Comparison of ENCODE assay signal across 23 cellular contexts in genomic region chr3:141191097-141191749, GRCh38. TPM values are rescaled to one million over a fixed set of nuclear protein-coding genes. Genes with fewer than 3 reads are reported as not detected.
DNase-seq lines count a peak whose midpoint lies in the region; TF ChIP-seq lines count a peak whose summit lies in the region.
"Had no signal": no experiment of that assay in that cellular context is flagged by ENCODE, and none has a peak within 500 bp of the region (broad histone marks: within the 10 kb centered on the region; RNA-seq: fewer than 3 reads in every experiment).

No MANE protein-coding gene starts in this region.

- H3K79me2 ChIP-seq in Loucy (ENCODE audit: insufficient read depth, low read length) = no peaks in the 10 kb centered on the region

- H3K9ac ChIP-seq in Loucy (ENCODE audit: low read depth, low read length, poor library complexity, severe bottlenecking) = no peak overlapping the region

- peaks cover 6% of the 10 kb centered on the region for H3K4me1 ChIP-seq in Loucy (ENCODE audit: insufficient read depth, low read length, poor library complexity, severe bottlenecking)
- H3K4me1 ChIP-seq: SJSA1, uterus had no signal

- no peaks in the 10 kb centered on the region for H3K27me3 ChIP-seq in Loucy (ENCODE audit: insufficient read depth, low read length, poor library complexity, severe bottlenecking)
- H3K27me3 ChIP-seq: SJSA1, uterus had no signal

- no peaks in the 10 kb centered on the region for H3F3A ChIP-seq in Loucy (ENCODE audit: low read depth)

- peaks cover 10% of the 10 kb centered on the region for H3K4me1 Mint-ChIP-seq in activated naive CD4-positive, alpha-beta T cell treated with anti-CD3 and anti-CD28 coated beads, Interleukin-2, amount 50 U/mL, for 24 hours

- no peaks in the 10 kb centered on the region for H3K9me2 ChIP-seq in Loucy (replicated peaks; ENCODE audit: low read depth, low read length)

- peak overlapping the region; percentile 79; the same call in 1 of the 2 replicates for H2AFZ ChIP-seq in Loucy (ENCODE audit: low read length)

- H3K27ac ChIP-seq in caudate nucleus (ENCODE audit: low read depth, low read length) = no peak overlapping the region
- H3K27ac ChIP-seq: SJSA1, uterus had no signal

- DNase-seq in activated naive CD4-positive, alpha-beta T cell treated with Interleukin-2 at 50 U/mL for 16 hours = no peak
- DNase-seq in choroid plexus epithelial cell (ENCODE audit: low read depth) (peak; percentile 4), renal cortical epithelial cell (ENCODE audit: low read depth) (peak; percentile 60), islet precursor cell (no peak), caudate nucleus (lab: John Stamatoyannopoulos, UW) (no peak)
- no peak for DNase-seq in activated CD4-positive, alpha-beta T cell treated with anti-CD3 and anti-CD28 coated beads for 48 hours
- DNase-seq: 8988T; activated CD4-positive, CD25-positive, alpha-beta regulatory T cell; activated CD8-positive, alpha-beta memory T cell treated with anti-CD3 and anti-CD28 coated beads for 24 hours; activated T-cell treated with anti-CD3 and anti-CD28 coated beads, Interleukin-2, amount 50 U/mL, for 72 hours; C1 segment of cervical spinal cord; DMS 273 treated with DMSO at 0.1 percent for 48 hours; NCI-H1417 treated with DMSO at 0.1 percent for 48 hours; NCI-H69; nucleus accumbens; OCI-M1; stimulated activated CD4-positive, alpha-beta T cell treated with anti-CD3 and anti-CD28 coated beads, Interleukin-12 subunit alpha, Interleukin-12 subunit beta, amount 100 ng/mL, for 4 hours; stimulated activated CD8-positive, alpha-beta memory T cell treated with anti-CD3 and anti-CD28 coated beads, Interleukin-4, amount 100 ng/mL, for 48 hours; uterus had no signal

- H3K27ac Mint-ChIP-seq in activated naive CD4-positive, alpha-beta T cell treated with anti-CD3 and anti-CD28 coated beads, Interleukin-2, amount 50 U/mL, for 24 hours = peak overlapping the region; percentile 75
- H3K27ac Mint-ChIP-seq: activated naive CD4-positive, alpha-beta T cell treated with anti-CD3 and anti-CD28 coated beads, Interleukin-2, amount 50 U/mL, for 72 hours; activated T-cell treated with anti-CD3 and anti-CD28 coated beads, Interleukin-2, amount 50 U/mL, for 72 hours had no signal

- H3K9me3 Mint-ChIP-seq in activated naive CD4-positive, alpha-beta T cell treated with anti-CD3 and anti-CD28 coated beads, Interleukin-2, amount 50 U/mL, for 24 hours = no peaks in the 10 kb centered on the region
- H3K9me3 Mint-ChIP-seq: activated naive CD4-positive, alpha-beta T cell treated with anti-CD3 and anti-CD28 coated beads, Interleukin-2, amount 50 U/mL, for 72 hours; activated T-cell treated with anti-CD3 and anti-CD28 coated beads, Interleukin-2, amount 50 U/mL, for 72 hours had no signal

- peaks cover 2% of the 10 kb centered on the region for H3K36me3 Mint-ChIP-seq in activated naive CD4-positive, alpha-beta T cell treated with anti-CD3 and anti-CD28 coated beads, Interleukin-2, amount 50 U/mL, for 24 hours

- TF ChIP-seq CTCF in Loucy (conservative IDR thresholded peaks at IDR 0.05; ENCODE audit: low read length) = no peak
- no peak for TF ChIP-seq CTCF in choroid plexus epithelial cell (conservative IDR thresholded peaks at IDR 0.05; ENCODE audit: low read depth, low read length)

- no peaks in the 10 kb centered on the region for H4K20me1 ChIP-seq in Loucy (ENCODE audit: insufficient read depth, low read length, poor library complexity, severe bottlenecking)

- H3K9me3 ChIP-seq in Loucy (ENCODE audit: insufficient read depth, low read depth, low read length) = no peaks in the 10 kb centered on the region
- H3K9me3 ChIP-seq: SJSA1, uterus had no signal

- no peaks in the 10 kb centered on the region for H3K36me3 ChIP-seq in Loucy (ENCODE audit: insufficient read depth, low read length)
- H3K36me3 ChIP-seq: SJSA1, uterus had no signal

- no peak overlapping the region for H3K4me2 ChIP-seq in Loucy (ENCODE audit: low read depth, low read length, poor library complexity, severe bottlenecking)

- no peak overlapping the region for H3K4me3 Mint-ChIP-seq in activated naive CD4-positive, alpha-beta T cell treated with anti-CD3 and anti-CD28 coated beads, Interleukin-2, amount 50 U/mL, for 24 hours
- H3K4me3 Mint-ChIP-seq: activated T-cell treated with anti-CD3 and anti-CD28 coated beads, Interleukin-2, amount 50 U/mL, for 72 hours had no signal

- no peaks in the 10 kb centered on the region for H3K27me3 Mint-ChIP-seq in activated naive CD4-positive, alpha-beta T cell treated with anti-CD3 and anti-CD28 coated beads, Interleukin-2, amount 50 U/mL, for 24 hours

- no peak overlapping the region for H3K4me3 ChIP-seq in Loucy (ENCODE audit: low read length, poor library complexity, severe bottlenecking)
- H3K4me3 ChIP-seq in choroid plexus epithelial cell (ENCODE audit: low read depth, low read length) = no peak overlapping the region
- H3K4me3 ChIP-seq: SJSA1, uterus had no signal

RNA-seq across cellular contexts. Expression of gene PXYLP1, which starts 40.4 kb away (rescaled TPM):
- total RNA-seq in renal cortical epithelial cell = 20.1 and 20.3 TPM in 2 replicates

Comparison
In these comparisons a context has a peak if more than half of its experiments do, and no peak if none do; other contexts are left out.
1. DNase-seq: peak in choroid plexus epithelial cell (single experiment) and renal cortical epithelial cell (single experiment); none in activated naive CD4-positive, alpha-beta T cell treated with Interleukin-2 at 50 U/mL for 16 hours (single experiment), islet precursor cell (single experiment), caudate nucleus (0 of 61) and activated CD4-positive, alpha-beta T cell treated with anti-CD3 and anti-CD28 coated beads for 48 hours (single experiment).